Comparison of ENCODE assay signal across 22 cellular contexts in the genomic region with DNA sequence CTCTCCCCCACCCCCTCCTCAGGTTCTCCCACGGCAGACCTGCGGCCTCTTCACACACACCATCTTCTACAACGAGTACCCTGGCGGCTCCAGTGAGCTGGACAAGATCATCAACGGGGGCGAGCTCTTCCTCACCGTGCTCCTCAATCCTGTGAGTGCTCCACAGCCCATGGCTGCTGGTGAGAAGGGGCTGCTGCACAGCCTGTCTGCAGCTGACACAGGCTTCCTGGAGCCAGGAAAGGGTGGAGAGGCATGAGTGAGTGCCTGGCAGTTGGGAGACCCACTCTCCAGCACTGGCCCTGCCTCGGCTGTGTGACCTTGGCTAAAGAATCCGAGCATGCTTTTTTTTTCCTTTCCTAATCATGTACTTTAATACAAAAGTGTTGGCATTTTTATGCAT.
"Had no signal": no experiment of that assay in that cellular context is flagged by ENCODE, and none has a peak within 500 bp of the region (broad histone marks: within the 10 kb centered on the region; RNA-seq: fewer than 3 reads in every experiment).

No MANE protein-coding gene starts in this region.

- H3K4me1 Mint-ChIP-seq: activated naive CD8-positive, alpha-beta T cell treated with anti-CD3 and anti-CD28 coated beads, Interleukin-2, amount 50 U/mL, for 24 hours; T-helper 17 cell had no signal

- H3K27ac ChIP-seq: brain microvascular endothelial cell, gastrocnemius medialis had no signal

- H3K36me3 Mint-ChIP-seq: activated CD4-positive, alpha-beta memory T cell treated with anti-CD3 and anti-CD28 coated beads for 36 hours had no signal

- H3K9me3 ChIP-seq: esophagus muscularis mucosa, gastrocnemius medialis, tibial nerve had no signal

- DNase-seq: activated CD4-positive, alpha-beta memory T cell treated with anti-CD3 and anti-CD28 coated beads for 36 hours; activated CD4-positive, alpha-beta T cell treated with anti-CD3 and anti-CD28 coated beads for 48 hours; activated CD4-positive, CD25-positive, alpha-beta regulatory T cell; activated naive CD4-positive, alpha-beta T cell treated with anti-CD3 and anti-CD28 coated beads, Interleukin-2, amount 50 U/mL, for 16 hours; activated naive CD8-positive, alpha-beta T cell treated with anti-CD3 and anti-CD28 coated beads, Interleukin-2, amount 50 U/mL, for 24 hours; activated T-cell treated with anti-CD3 and anti-CD28 coated beads, Interleukin-2, amount 50 U/mL, for 48 hours; anterior cingulate cortex; brain microvascular endothelial cell; effector memory CD8-positive, alpha-beta T cell; gastrocnemius medialis; left colon; naive thymus-derived CD4-positive, alpha-beta T cell; occipital lobe; retina; stimulated activated CD4-positive, alpha-beta T cell treated with anti-CD3 and anti-CD28 coated beads, Interleukin-4, amount 100 ng/mL, for 4 hours; stimulated activated naive CD8-positive, alpha-beta T cell treated with anti-CD3 and anti-CD28 coated beads, Interleukin-15, Interleukin-2, amounts not matched to agents 100 U/mL and 50 U/mL, for 24 hours; substantia nigra; T-helper 17 cell had no signal

- H3K4me3 ChIP-seq: esophagus muscularis mucosa, gastrocnemius medialis, tibial nerve had no signal

- ATAC-seq: activated naive CD8-positive, alpha-beta T cell treated with anti-CD3 and anti-CD28 coated beads, Interleukin-2, amount 50 U/mL, for 24 hours; effector memory CD8-positive, alpha-beta T cell; gastrocnemius medialis; left colon; naive thymus-derived CD4-positive, alpha-beta T cell; stimulated activated naive CD8-positive, alpha-beta T cell treated with anti-CD3 and anti-CD28 coated beads, Interleukin-15, Interleukin-2, amounts not matched to agents 100 U/mL and 50 U/mL, for 24 hours; T-helper 17 cell had no signal

- H3K27ac Mint-ChIP-seq: activated CD4-positive, alpha-beta memory T cell treated with anti-CD3 and anti-CD28 coated beads for 36 hours; activated naive CD8-positive, alpha-beta T cell treated with anti-CD3 and anti-CD28 coated beads, Interleukin-2, amount 50 U/mL, for 24 hours; effector memory CD8-positive, alpha-beta T cell; naive thymus-derived CD4-positive, alpha-beta T cell; progenitor cell of endocrine pancreas; T-helper 17 cell had no signal

- H3K27me3 ChIP-seq: brain microvascular endothelial cell, esophagus muscularis mucosa, gastrocnemius medialis, tibial nerve had no signal

- H3K9me3 Mint-ChIP-seq: activated CD4-positive, alpha-beta memory T cell treated with anti-CD3 and anti-CD28 coated beads for 36 hours; activated naive CD8-positive, alpha-beta T cell treated with anti-CD3 and anti-CD28 coated beads, Interleukin-2, amount 50 U/mL, for 24 hours; effector memory CD8-positive, alpha-beta T cell; neural crest cell had no signal

- H3K4me3 Mint-ChIP-seq: activated CD4-positive, alpha-beta memory T cell treated with anti-CD3 and anti-CD28 coated beads for 36 hours; activated naive CD8-positive, alpha-beta T cell treated with anti-CD3 and anti-CD28 coated beads, Interleukin-2, amount 50 U/mL, for 24 hours; effector memory CD8-positive, alpha-beta T cell; naive thymus-derived CD4-positive, alpha-beta T cell; neural crest cell; T-helper 17 cell had no signal

- H3K27me3 Mint-ChIP-seq: activated CD4-positive, alpha-beta memory T cell treated with anti-CD3 and anti-CD28 coated beads for 36 hours; activated naive CD8-positive, alpha-beta T cell treated with anti-CD3 and anti-CD28 coated beads, Interleukin-2, amount 50 U/mL, for 24 hours; naive thymus-derived CD4-positive, alpha-beta T cell; progenitor cell of endocrine pancreas had no signal
